ENCODE assay signal across 8 cellular contexts in genomic region chr2:231228223-231228622, GRCh38. TPM values are rescaled to one million over a fixed set of nuclear protein-coding genes. Genes with fewer than 3 reads are reported as not detected.
DNase-seq lines count a peak whose midpoint lies in the region; ATAC-seq, FAIRE-seq and TF ChIP-seq lines count a peak whose summit lies in the region.

No MANE protein-coding gene starts in this region.

- H2BK120ac ChIP-seq in IMR-90 (ENCODE audit: low read depth, low read length): peak overlapping the region; percentile 31; the same call in 1 of the 2 replicates
- H2BK120ac ChIP-seq in mesenchymal stem cell (ENCODE audit: low read depth, low read length): no peak overlapping the region

- H3K4me3 ChIP-seq in IMR-90 (ENCODE audit: insufficient read depth, low read depth, low read length) (no peak overlapping the region), mesenchymal stem cell (ENCODE audit: insufficient read depth in 1 of 2, low read depth in 1 of 2, low read length in 2 of 2) (no peak overlapping the region), HAP-1 (no peak overlapping the region)

- intact Hi-C loops in IMR-90 (cut with micrococcal nuclease): no loop called here

- H4K20me1 ChIP-seq in IMR-90 (ENCODE audit: insufficient read depth, low read length): no peaks in the 10 kb centered on the region

- H3K9me3 ChIP-seq in IMR-90 (ENCODE audit: control insufficient read depth, insufficient read depth, low read length): no peaks in the 10 kb centered on the region
- no peaks in the 10 kb centered on the region for H3K9me3 ChIP-seq in mesenchymal stem cell (ENCODE audit: control insufficient read depth, low read length)
- H3K9me3 ChIP-seq in HAP-1: no peaks in the 10 kb centered on the region

- H2BK20ac ChIP-seq in IMR-90 (ENCODE audit: low read depth, low read length): peak overlapping the region; percentile 17; the same call in 1 of the 2 replicates

- H4K8ac ChIP-seq in IMR-90 (ENCODE audit: low read depth in 2 of 2, low read length in 2 of 2): peak overlapping the region in 1 of 2 experiments; percentile 62; a peak in 1 of 4 replicates
- no peak overlapping the region for H4K8ac ChIP-seq in mesenchymal stem cell (ENCODE audit: low read length)

- in situ Hi-C loops in IMR-90 (cut with MboI; ENCODE audit: low sequenced_read_pairs): loop anchor here (5.0 kb wide), 1 partner anchor 184 kb away; no protein-coding TSS in a partner anchor
- in situ Hi-C loops in HAP-1 (cut with MboI; ENCODE audit: low sequenced_read_pairs): loop anchor here (5.0 kb wide), 1 partner anchor 184 kb away; no protein-coding TSS in a partner anchor

- no TSS peak for BruUV-seq in IMR-90 (replicated peaks; lab: Mats Ljungman, UMichigan)

- H3K4me3 Mint-ChIP-seq in activated naive CD8-positive, alpha-beta T cell treated with anti-CD3 and anti-CD28 coated beads, Interleukin-2, amount 50 U/mL, for 24 hours: no peak overlapping the region

- no peak overlapping the region for H3K23ac ChIP-seq in IMR-90 (ENCODE audit: low read depth, low read length)
- no peak overlapping the region for H3K23ac ChIP-seq in mesenchymal stem cell (ENCODE audit: low read length in 2 of 2)

- H2BK5ac ChIP-seq in IMR-90 (ENCODE audit: low read depth, low read length, poor library complexity, severe bottlenecking): no peak overlapping the region
- H2BK5ac ChIP-seq in mesenchymal stem cell (ENCODE audit: low read depth, low read length, poor library complexity, severe bottlenecking): peak overlapping the region; percentile 49

- no CpG with 5 or more reads among the region's 9 CpGs for WGBS in IMR-90 (ENCODE audit: extremely low coverage in 2 of 2, insufficient read length in 1 of 2), 2 experiments
- WGBS in mesenchymal stem cell: 92% methylated on average over 9 of the region's 9 CpGs

- peak overlapping the region; percentile 36; the same call in 1 of the 2 replicates for H3K18ac ChIP-seq in IMR-90 (ENCODE audit: low read depth, low read length)
- peak overlapping the region in 1 of 2 experiments; percentile 46 for H3K18ac ChIP-seq in mesenchymal stem cell (ENCODE audit: low read depth in 1 of 2, low read length in 2 of 2)

- peak; percentile 78 for ATAC-seq in GM21825 (IDR thresholded peaks at IDR 0.05; ENCODE audit: unreplicated experiment)
- ATAC-seq in IMR-90 (ENCODE audit: low read depth): no peak
- no peak for ATAC-seq in activated naive CD8-positive, alpha-beta T cell treated with anti-CD3 and anti-CD28 coated beads, Interleukin-2, amount 50 U/mL, for 24 hours

- H3K14ac ChIP-seq in IMR-90 (replicated peaks; ENCODE audit: low read depth, low read length): peak overlapping the region; percentile 32; the same call in 1 of the 2 replicates
- no peak overlapping the region for H3K14ac ChIP-seq in mesenchymal stem cell (ENCODE audit: low read length in 2 of 2)

- POLR2A ChIA-PET in IMR-90 (lab: Charles Lee; ENCODE audit: unreplicated experiment): no interaction called here

- H3K4ac ChIP-seq in IMR-90 (ENCODE audit: low read depth, low read length) (peak overlapping the region; percentile 66), mesenchymal stem cell (ENCODE audit: low read depth in 1 of 2, low read length in 2 of 2) (no peak overlapping the region)

- H4K91ac ChIP-seq in IMR-90 (ENCODE audit: insufficient read depth, low read depth, low read length) (peak overlapping the region; percentile 48), mesenchymal stem cell (ENCODE audit: low read length) (no peak overlapping the region)

- H2AK5ac ChIP-seq in IMR-90 (ENCODE audit: low read depth, low read length): peak overlapping the region; percentile 71; the same call in 1 of the 2 replicates
- H2AK5ac ChIP-seq in mesenchymal stem cell (ENCODE audit: low read length, severe bottlenecking): peak overlapping the region; percentile 87

- H3K4me2 ChIP-seq in IMR-90 (ENCODE audit: low read depth, low read length) (no peak overlapping the region), mesenchymal stem cell (ENCODE audit: low read length, poor library complexity, severe bottlenecking) (no peak overlapping the region)

- H2AFZ ChIP-seq in IMR-90 (replicated peaks; ENCODE audit: low read length, poor library complexity) (no peak overlapping the region), mesenchymal stem cell (ENCODE audit: low read depth, low read length) (no peak overlapping the region)

- no peak overlapping the region for H3K56ac ChIP-seq in IMR-90 (ENCODE audit: extremely low read depth, insufficient read depth, low read length)

- CTCF ChIA-PET in IMR-90 (lab: Yijun Ruan, JAX): interaction anchor here (1.1 to 1.6 kb wide), 2 partner anchors 16 to 117 kb away, joined by 6 to 7 read pairs; no protein-coding TSS in a partner anchor

- FAIRE-seq in GM18507 (lab: Jason Lieb, UNC): peak; percentile 99

- no peak overlapping the region for H2AK9ac ChIP-seq in IMR-90 (replicated peaks; ENCODE audit: low read depth, low read length, poor library complexity)

- no peaks in the 10 kb centered on the region for H3K27me3 ChIP-seq in IMR-90 (ENCODE audit: control insufficient read depth, insufficient read depth, low read length)
- no peaks in the 10 kb centered on the region for H3K27me3 ChIP-seq in mesenchymal stem cell (ENCODE audit: control insufficient read depth in 1 of 2, insufficient read depth in 1 of 2, low read length in 2 of 2)
- H3K27me3 ChIP-seq in HAP-1 (ENCODE audit: low read depth): no peaks in the 10 kb centered on the region

- H3K27ac ChIP-seq in IMR-90 (ENCODE audit: insufficient read depth, low read length): no peak overlapping the region; the same call in 1 of the 2 replicates
- H3K27ac ChIP-seq in mesenchymal stem cell (ENCODE audit: low read length, poor library complexity, severe bottlenecking): peak overlapping the region; percentile 93

- no peak overlapping the region for H3K27ac Mint-ChIP-seq in activated naive CD8-positive, alpha-beta T cell treated with anti-CD3 and anti-CD28 coated beads, Interleukin-2, amount 50 U/mL, for 24 hours

- peaks cover 7% of the 10 kb centered on the region; the same call in 1 of the 2 replicates for H3K36me3 ChIP-seq in IMR-90 (ENCODE audit: control insufficient read depth, insufficient read depth, low read length)
- H3K36me3 ChIP-seq in mesenchymal stem cell (ENCODE audit: control insufficient read depth in 1 of 2, insufficient read depth in 2 of 2, low read depth in 1 of 2, low read length in 2 of 2): peaks cover 17 to 87% of the 10 kb centered on the region in 2 experiments
- H3K36me3 ChIP-seq in HAP-1 (replicated peaks): peaks cover 4% of the 10 kb centered on the region; the same call in 1 of the 2 replicates

- peaks cover 8% of the 10 kb centered on the region; the same call in 1 of the 2 replicates for H3K9me1 ChIP-seq in IMR-90 (ENCODE audit: insufficient read depth, low read length)

- DNase-seq in GM18507 (ENCODE audit: extremely low spot score, insufficient read length, low read depth) (peak; percentile 65), IMR-90 (no peak), mesenchymal stem cell (no peak), mesenteric fat pad (ENCODE audit: low spot score) (no peak), HAP-1 (ENCODE audit: low spot score in 2 of 2) (no peak), KG1 (lab: John Stamatoyannopoulos, UW) (no peak)
- no peak for DNase-seq in activated naive CD8-positive, alpha-beta T cell treated with anti-CD3 and anti-CD28 coated beads, Interleukin-2, amount 50 U/mL, for 24 hours

- peaks cover 0 to 10% of the 10 kb centered on the region in 2 experiments; a peak in 1 of 4 replicates for H3K79me1 ChIP-seq in IMR-90 (ENCODE audit: low read depth in 1 of 2, low read length in 2 of 2)
- peaks cover 6% of the 10 kb centered on the region for H3K79me1 ChIP-seq in mesenchymal stem cell (replicated peaks; ENCODE audit: low read length, poor library complexity, severe bottlenecking)

- H2BK15ac ChIP-seq in IMR-90 (ENCODE audit: low read depth, low read length): no peak overlapping the region
- no peak overlapping the region for H2BK15ac ChIP-seq in mesenchymal stem cell (ENCODE audit: low read depth, poor library complexity, severe bottlenecking)

- TF ChIP-seq RAD21 in IMR-90 (IDR thresholded peaks at IDR 0.05; ENCODE audit: low read length): no peak

- peaks cover 15% of the 10 kb centered on the region for H3K4me1 ChIP-seq in IMR-90 (ENCODE audit: control insufficient read depth, insufficient read depth, low read length)
- peaks cover 15% of the 10 kb centered on the region for H3K4me1 ChIP-seq in mesenchymal stem cell (ENCODE audit: control insufficient read depth, insufficient read depth, low read depth, low read length)
- H3K4me1 ChIP-seq in HAP-1: peaks cover 17% of the 10 kb centered on the region

- H3K9me3 Mint-ChIP-seq in activated naive CD8-positive, alpha-beta T cell treated with anti-CD3 and anti-CD28 coated beads, Interleukin-2, amount 50 U/mL, for 24 hours: no peaks in the 10 kb centered on the region

- H3K36me3 Mint-ChIP-seq in activated naive CD8-positive, alpha-beta T cell treated with anti-CD3 and anti-CD28 coated beads, Interleukin-2, amount 50 U/mL, for 24 hours (ENCODE audit: low read depth): no peaks in the 10 kb centered on the region

- dilution Hi-C loops in IMR-90 (cut with HindIII; ENCODE audit: low sequenced_read_pairs, unreplicated experiment): no loop called here

- H3K4me1 Mint-ChIP-seq in activated naive CD8-positive, alpha-beta T cell treated with anti-CD3 and anti-CD28 coated beads, Interleukin-2, amount 50 U/mL, for 24 hours: peaks cover 2% of the 10 kb centered on the region

- peak overlapping the region; percentile 60 for H4K5ac ChIP-seq in IMR-90 (ENCODE audit: low read depth, low read length)

- TF ChIP-seq POLR2A in IMR-90 (IDR thresholded peaks at IDR 0.05; ENCODE audit: low read depth, low read length): no peak

- H3K9ac ChIP-seq in IMR-90 (ENCODE audit: low read depth, low read length) (no peak overlapping the region), mesenchymal stem cell (ENCODE audit: low read length) (no peak overlapping the region)

- no peak for TF ChIP-seq CTCF in IMR-90 (conservative IDR thresholded peaks at IDR 0.05; ENCODE audit: low read depth, low read length)

- no peaks in the 10 kb centered on the region for H3K27me3 Mint-ChIP-seq in activated naive CD8-positive, alpha-beta T cell treated with anti-CD3 and anti-CD28 coated beads, Interleukin-2, amount 50 U/mL, for 24 hours

- no peak overlapping the region for H2BK12ac ChIP-seq in mesenchymal stem cell (ENCODE audit: low read length in 2 of 2)

TF ChIP-seq in IMR-90, 13 proteins besides CTCF, POLR2A, EP300 and RAD21 (continues in another document):
- no peak for TF ChIP-seq MAZ (IDR thresholded peaks at IDR 0.05; ENCODE audit: borderline replicate concordance, low read depth, low read length)
- no peak for TF ChIP-seq RFX5 (IDR thresholded peaks at IDR 0.05; ENCODE audit: low read depth, low read length)
- no peak for TF ChIP-seq RCOR1 (IDR thresholded peaks at IDR 0.05; ENCODE audit: insufficient replicate concordance, low read length)
- TF ChIP-seq NFE2L2 (IDR thresholded peaks at IDR 0.05; ENCODE audit: low read depth, low read length): no peak
- no peak for TF ChIP-seq MAFK (IDR thresholded peaks at IDR 0.05; ENCODE audit: low read depth, low read length)

RNA-seq across cellular contexts. Expression of gene ARMC9, which starts 29.8 kb away (rescaled TPM):
- total RNA-seq in IMR-90 (2012; rRNA removed) (39.4 and 46.6 TPM in 2 replicates), mesenteric fat pad (11.8 TPM)
- 33.6 and 36.0 TPM in 2 replicates for polyA plus RNA-seq in IMR-90 (2012; rRNA removed)
- polyA plus RNA-seq in IMR-90 (2012; cell fraction: cytosol; rRNA removed): 29.9 and 42.2 TPM in 2 replicates
- 46.6 and 56.9 TPM in 2 replicates for polyA plus RNA-seq in IMR-90 (2012; cell fraction: nucleus; rRNA removed; ENCODE audit: low replicate concordance)
- polyA plus RNA-seq in mesenchymal stem cell (2013, experiment 1 of 2): 200 TPM
- 202 TPM for polyA plus RNA-seq in mesenchymal stem cell (2013, experiment 2 of 2)
